Comparison of ENCODE assay signal across 8 cellular contexts in the genomic region with DNA sequence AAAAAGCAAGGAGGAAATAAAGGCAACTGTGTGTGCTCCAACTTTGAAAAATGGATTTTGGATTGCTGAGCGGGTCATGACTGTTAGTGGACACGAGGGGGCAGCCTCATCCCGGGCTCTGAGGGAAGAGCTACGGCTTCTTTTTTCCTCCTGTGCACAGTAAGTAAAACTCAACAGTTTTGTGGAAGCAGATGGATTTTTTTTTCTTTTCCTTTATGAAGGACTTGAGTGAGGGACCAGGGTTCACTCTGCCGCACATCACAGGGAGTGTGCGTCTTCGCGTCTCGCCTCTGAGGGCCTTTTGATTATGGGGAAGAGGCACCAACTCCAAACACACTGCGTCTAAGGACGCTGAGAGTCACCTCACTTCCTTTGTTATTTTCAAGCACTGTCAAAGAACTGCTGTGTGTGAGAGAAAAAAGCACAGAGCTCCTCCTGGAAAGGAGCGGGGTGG.
DNase-seq lines count a peak whose midpoint lies in the region; TF ChIP-seq lines count a peak whose summit lies in the region.

No MANE protein-coding gene starts in this region.

- no peak overlapping the region for H3K27ac ChIP-seq in substantia nigra (ENCODE audit: low read depth, low read length, poor library complexity, severe bottlenecking)

- CTCF ChIA-PET in HEK293T (lab: Yijun Ruan, JAX), result interaction anchor here (0.5 to 1.4 kb wide), 7 partner anchors 10 to 117 kb away, joined by 3 to 4 read pairs (median 3); no protein-coding TSS in a partner anchor

- POLR2A ChIA-PET in HEK293T (lab: Yijun Ruan, JAX), result no interaction called here

- no peak for TF ChIP-seq POLR2A in erythroblast (IDR thresholded peaks at IDR 0.05; ENCODE audit: low read length)

- peak; percentile 10 for DNase-seq in activated gamma-delta T cell treated with Interleukin-2 at 50 U/mL for 16 hours
- no peak for DNase-seq in activated gamma-delta T cell (lab: John Stamatoyannopoulos, UW)
- peak; percentile 69 for DNase-seq in HEK293T (ENCODE audit: extremely low spot score)
- peak; percentile 5 for DNase-seq in NCI-H146 treated with DMSO at 0.1 percent for 48 hours (lab: John Stamatoyannopoulos, UW; ENCODE audit: unreplicated experiment)
- peak; percentile 21 to 39 for DNase-seq in activated CD4-positive, alpha-beta T cell treated with anti-CD3 and anti-CD28 coated beads, Interleukin-2, amount 50 U/mL, for 48 hours
- DNase-seq in erythroblast (lab: John Stamatoyannopoulos, UW), result peak; percentile 69 to 81
- peak; percentile 51 for DNase-seq in midbrain (lab: John Stamatoyannopoulos, UW)
- DNase-seq in substantia nigra (lab: John Stamatoyannopoulos, UW), result peak in 27 of 49 donors; percentile 1 to 38 (median 13)

TF ChIP-seq in HEK293T, 16 proteins besides CTCF, POLR2A, EP300 and RAD21:
- TF ChIP-seq ELF4 (IDR thresholded peaks at IDR 0.05) (no peak), SP1 (IDR thresholded peaks at IDR 0.05) (no peak)
